Comparison of ENCODE assay signal across 8 cellular contexts in genomic region chr21:15051652-15052554, GRCh38. TPM values are rescaled to one million over a fixed set of nuclear protein-coding genes. Genes with fewer than 3 reads are reported as not detected.
A peak's percentile ranks its signal among the peaks of the same experiment; 100 is the strongest.
DNase-seq lines count a peak whose midpoint lies in the region; ATAC-seq, FAIRE-seq and TF ChIP-seq lines count a peak whose summit lies in the region.

No MANE protein-coding gene starts in this region.

- H3K4me3 Mint-ChIP-seq in astrocyte (ENCODE audit: unreplicated experiment): peak overlapping the region; percentile 35

- H2AFZ ChIP-seq in astrocyte (ENCODE audit: low read depth, low read length) (no peak overlapping the region), osteoblast (ENCODE audit: low read length) (no peak overlapping the region)

- H3K36me3 Mint-ChIP-seq in astrocyte (ENCODE audit: low read depth, unreplicated experiment): no peaks in the 10 kb centered on the region

- intact Hi-C loops in heart left ventricle (cut with DNase I): no loop called here
- intact Hi-C loops in cardiac septum (cut with DNase I): no loop called here

- H3K9me3 ChIP-seq in heart left ventricle (peaks cover 0 to 5% (median 0%) of the 10 kb centered on the region in 12 donors), astrocyte (ENCODE audit: insufficient read depth, low read depth, low read length) (no peaks in the 10 kb centered on the region), osteoblast (ENCODE audit: low read depth, low read length) (no peaks in the 10 kb centered on the region)

- TF ChIP-seq POLR2A in heart left ventricle (IDR thresholded peaks at IDR 0.05): no peak

- peak overlapping the region; percentile 15 for H3K27ac Mint-ChIP-seq in astrocyte (ENCODE audit: unreplicated experiment)

- TF ChIP-seq CTCF in heart left ventricle (IDR thresholded peaks at IDR 0.05) (no peak), astrocyte (IDR thresholded peaks at IDR 0.05; ENCODE audit: insufficient read depth, low read depth, low read length) (no peak), osteoblast (IDR thresholded peaks at IDR 0.05; ENCODE audit: extremely low read depth, low read depth, low read length) (no peak)

- H3K4me3 ChIP-seq in heart left ventricle (no peak overlapping the region), astrocyte (ENCODE audit: insufficient read depth, low read depth, low read length) (peak overlapping the region; percentile 13), osteoblast (ENCODE audit: insufficient read depth, low read length) (no peak overlapping the region)

- H3K36me3 ChIP-seq in heart left ventricle (no peaks in the 10 kb centered on the region), astrocyte (ENCODE audit: insufficient read depth, low read length) (no peaks in the 10 kb centered on the region), osteoblast (ENCODE audit: insufficient read depth, low read length) (no peaks in the 10 kb centered on the region)

- FAIRE-seq in astrocyte (lab: Jason Lieb, UNC): no peak

- H3K79me2 ChIP-seq in astrocyte (ENCODE audit: insufficient read depth, low read length): peaks cover 99% of the 10 kb centered on the region
- peaks cover 97% of the 10 kb centered on the region for H3K79me2 ChIP-seq in osteoblast (ENCODE audit: insufficient read depth, low read length)

- peak overlapping the region; percentile 0 for H3K9ac ChIP-seq in astrocyte (ENCODE audit: low read length)

- ATAC-seq in heart left ventricle (peak in 3 of 4 donors; percentile 20 to 55 (median 40)), HG03354 (IDR thresholded peaks at IDR 0.05; ENCODE audit: poor library complexity, severe bottlenecking, unreplicated experiment) (peak; percentile 75)

- H3K27me3 ChIP-seq in heart left ventricle: no peaks in the 10 kb centered on the region
- H3K27me3 ChIP-seq in astrocyte (ENCODE audit: insufficient read depth, low read length): no peaks in the 10 kb centered on the region
- no peaks in the 10 kb centered on the region for H3K27me3 ChIP-seq in osteoblast (ENCODE audit: insufficient read depth, low read length)

- peak overlapping the region; percentile 72 for H3K4me2 ChIP-seq in astrocyte (ENCODE audit: low read length)
- H3K4me2 ChIP-seq in osteoblast (ENCODE audit: insufficient read depth, low read length): peak overlapping the region; percentile 47

- H4K20me1 ChIP-seq in astrocyte (ENCODE audit: insufficient read depth, low read length) (peaks cover 83% of the 10 kb centered on the region), osteoblast (ENCODE audit: insufficient read depth, low read length) (peaks cover 60% of the 10 kb centered on the region)

- WGBS in heart left ventricle, 4 donors: 54 to 60% (median 58%) methylated on average over 9 of the region's 9 CpGs

- H3K4me1 ChIP-seq in heart left ventricle (peaks cover 2 to 91% (median 66%) of the 10 kb centered on the region in 12 donors), astrocyte (ENCODE audit: insufficient read depth, low read length) (peaks cover 6% of the 10 kb centered on the region), osteoblast (ENCODE audit: insufficient read depth, low read length) (peaks cover 28% of the 10 kb centered on the region)

- in situ Hi-C loops in KBM-7 (cut with MboI; ENCODE audit: low pct_unique_long_range_greater_than_20kb, low sequenced_read_pairs): no loop called here

- no peaks in the 10 kb centered on the region for H3K9me3 Mint-ChIP-seq in astrocyte (ENCODE audit: unreplicated experiment)

- no peaks in the 10 kb centered on the region for H3K27me3 Mint-ChIP-seq in astrocyte (ENCODE audit: low read depth, unreplicated experiment)

- no peak for DNase-seq in heart left ventricle
- DNase-seq in cardiac septum (ENCODE audit: low spot score): no peak
- DNase-seq in astrocyte (ENCODE audit: low read depth): peak; percentile 58
- no peak for DNase-seq in osteoblast (ENCODE audit: insufficient read length, low spot score, missing footprints)
- DNase-seq in CD1c-positive myeloid dendritic cell (ENCODE audit: extremely low spot score): no peak
- DNase-seq in activated effector memory CD4-positive, alpha-beta T cell treated with anti-CD3 and anti-CD28 coated beads, Interleukin-2, amount 50 U/mL, for 16 hours: no peak
- DNase-seq in KBM-7: no peak

- H3K27ac ChIP-seq in heart left ventricle: no peak overlapping the region
- H3K27ac ChIP-seq in astrocyte (ENCODE audit: low read depth, low read length): peak overlapping the region; percentile 13
- peak overlapping the region; percentile 6 for H3K27ac ChIP-seq in osteoblast (ENCODE audit: low read depth, low read length)

- peaks cover 38% of the 10 kb centered on the region for H3K4me1 Mint-ChIP-seq in astrocyte (ENCODE audit: low read depth, unreplicated experiment)

RNA-seq across cellular contexts. Expression of gene NRIP1, which starts 12.9 kb away (rescaled TPM):
- 10 to 100 TPM; 11.0 to 32.0 (median 17.8) TPM for total RNA-seq in heart left ventricle
- 1 to 10 TPM; 2.9 to 8.8 TPM for polyA plus RNA-seq in heart left ventricle
- 16.7 TPM for total RNA-seq in cardiac septum
- 46.7 and 55.5 TPM in 2 replicates for total RNA-seq in astrocyte
- total RNA-seq in osteoblast: 32.1 and 32.6 TPM in 2 replicates

Comparison
In these comparisons a context has a peak if more than half of its experiments do, and no peak if none do; other contexts are left out.
1. H3K27ac ChIP-seq: peak in astrocyte (single experiment) and osteoblast (single experiment); none in heart left ventricle (0 of 12).